In genomic region chr17:3960764-3961163, GRCh38 we compare ENCODE assay signal across 9 cellular contexts. TPM values are rescaled to one million over a fixed set of nuclear protein-coding genes. Genes with fewer than 3 reads are reported as not detected.
A peak's percentile ranks its signal among the peaks of the same experiment; 100 is the strongest.
DNase-seq lines count a peak whose midpoint lies in the region; ATAC-seq and TF ChIP-seq lines count a peak whose summit lies in the region.
"Had no signal": no experiment of that assay in that cellular context is flagged by ENCODE, and none has a peak within 500 bp of the region (broad histone marks: within the 10 kb centered on the region; RNA-seq: fewer than 3 reads in every experiment).

No MANE protein-coding gene starts in this region.

- POLR2A ChIA-PET in activated CD8-positive, alpha-beta T cell treated with anti-CD3 and anti-CD28 coated beads, Interleukin-2, amount 10 ng/mL, durations not matched to agents 7 days and 5 days (lab: Charles Lee) = no interaction called here

- DNase-seq in AG08396 (ENCODE audit: low spot score) (peak; percentile 45), GM04503 (ENCODE audit: low read depth) (peak; percentile 51), right atrium auricular region (ENCODE audit: low spot score) (peak; percentile 61)
- no peak for DNase-seq in activated CD8-positive, alpha-beta T cell treated with anti-CD3 and anti-CD28 coated beads, Interleukin-2, amount 10 ng/mL, durations not matched to agents 7 days and 5 days
- no peak for DNase-seq in stimulated activated CD4-positive, alpha-beta T cell treated with anti-CD3 and anti-CD28 coated beads, Interleukin-4, amount 100 ng/mL, for 4 hours
- DNase-seq: H9 had no signal

- no peaks in the 10 kb centered on the region for H3K9me3 ChIP-seq in right atrium auricular region

- no peak overlapping the region for H3K4me3 ChIP-seq in right atrium auricular region

- no peaks in the 10 kb centered on the region for H3K27me3 Mint-ChIP-seq in activated CD8-positive, alpha-beta T cell treated with anti-CD3 and anti-CD28 coated beads, Interleukin-2, amount 10 ng/mL, durations not matched to agents 7 days and 5 days (ENCODE audit: low read depth)

- no peak for ATAC-seq in activated CD8-positive, alpha-beta T cell treated with anti-CD3 and anti-CD28 coated beads, Interleukin-2, amount 10 ng/mL, durations not matched to agents 7 days and 5 days
- ATAC-seq in HG03521 (IDR thresholded peaks at IDR 0.05; ENCODE audit: unreplicated experiment) (no peak), HG03460 (IDR thresholded peaks at IDR 0.05; ENCODE audit: unreplicated experiment) (no peak), GM19455 (IDR thresholded peaks at IDR 0.05; ENCODE audit: unreplicated experiment) (no peak)

- H3K4me1 ChIP-seq in right atrium auricular region = peaks cover 0 to 56% of the 10 kb centered on the region in 2 donors

- CTCF ChIA-PET in activated CD8-positive, alpha-beta T cell treated with anti-CD3 and anti-CD28 coated beads, Interleukin-2, amount 10 ng/mL, durations not matched to agents 7 days and 5 days (lab: Charles Lee) = interaction anchor here (2.7 to 3.8 kb wide), 2 partner anchors 47 to 114 kb away, joined by 10 to 21 read pairs; partner anchors contain the start of gene NCBP3

- no peaks in the 10 kb centered on the region for H3K36me3 ChIP-seq in right atrium auricular region

- peak overlapping the region; percentile 90 for H3K4me3 Mint-ChIP-seq in activated CD8-positive, alpha-beta T cell treated with anti-CD3 and anti-CD28 coated beads, Interleukin-2, amount 10 ng/mL, durations not matched to agents 7 days and 5 days
- H3K4me3 Mint-ChIP-seq: H9 had no signal

- H3K27ac Mint-ChIP-seq in activated CD8-positive, alpha-beta T cell treated with anti-CD3 and anti-CD28 coated beads, Interleukin-2, amount 10 ng/mL, durations not matched to agents 7 days and 5 days = peak overlapping the region; percentile 63
- H3K27ac Mint-ChIP-seq: H9 had no signal

- peaks cover 61% of the 10 kb centered on the region for H3K4me1 Mint-ChIP-seq in activated CD8-positive, alpha-beta T cell treated with anti-CD3 and anti-CD28 coated beads, Interleukin-2, amount 10 ng/mL, durations not matched to agents 7 days and 5 days (ENCODE audit: low read depth)

- peaks cover 53% of the 10 kb centered on the region for H3K36me3 Mint-ChIP-seq in activated CD8-positive, alpha-beta T cell treated with anti-CD3 and anti-CD28 coated beads, Interleukin-2, amount 10 ng/mL, durations not matched to agents 7 days and 5 days (ENCODE audit: low read depth)

- H3K9me3 Mint-ChIP-seq in activated CD8-positive, alpha-beta T cell treated with anti-CD3 and anti-CD28 coated beads, Interleukin-2, amount 10 ng/mL, durations not matched to agents 7 days and 5 days (ENCODE audit: insufficient read depth) = no peaks in the 10 kb centered on the region
- H3K9me3 Mint-ChIP-seq: H9 had no signal

- peak overlapping the region in 1 of 2 donors; percentile 31 for H3K27ac ChIP-seq in right atrium auricular region

- H3K27me3 ChIP-seq in right atrium auricular region = peaks cover 3 to 5% of the 10 kb centered on the region in 2 donors

- no peak for TF ChIP-seq CTCF in right atrium auricular region (IDR thresholded peaks at IDR 0.05)

RNA-seq across cellular contexts. Expression of gene ATP2A3, which starts 3.5 kb away (rescaled TPM):
- total RNA-seq in activated CD8-positive, alpha-beta T cell treated with anti-CD3 and anti-CD28 coated beads, Interleukin-2, amount 10 ng/mL, durations not matched to agents 7 days and 5 days = 100 to 1,000 TPM; 341 to 354 TPM
- 10 to 100 TPM in 1 of 2 donors, 1 to 10 TPM in 1; 5.5 to 12.2 TPM for total RNA-seq in right atrium auricular region

RNA-seq across cellular contexts. Expression of gene P2RX1, which starts 44.5 kb away (rescaled TPM):
- total RNA-seq in activated CD8-positive, alpha-beta T cell treated with anti-CD3 and anti-CD28 coated beads, Interleukin-2, amount 10 ng/mL, durations not matched to agents 7 days and 5 days = 1 to 10 TPM; 1.1 TPM
- 1 to 10 TPM in 1 of 2 donors, under 1 TPM in 1; 0.85 to 2.8 TPM for total RNA-seq in right atrium auricular region
- total RNA-seq: H9 had no signal

Comparison
In these comparisons a context has a peak if more than half of its experiments do, and no peak if none do; other contexts are left out.
1. DNase-seq: peak in AG08396 (single experiment), GM04503 (single experiment) and right atrium auricular region (single experiment); none in activated CD8-positive, alpha-beta T cell treated with anti-CD3 and anti-CD28 coated beads, Interleukin-2, amount 10 ng/mL, durations not matched to agents 7 days and 5 days (single experiment) and stimulated activated CD4-positive, alpha-beta T cell treated with anti-CD3 and anti-CD28 coated beads, Interleukin-4, amount 100 ng/mL, for 4 hours (0 of 2).
2. RNA of gene ATP2A3, which starts 3.5 kb away (total RNA-seq): 341 to 354 TPM in activated CD8-positive, alpha-beta T cell treated with anti-CD3 and anti-CD28 coated beads, Interleukin-2, amount 10 ng/mL, durations not matched to agents 7 days and 5 days; 5.5 to 12.2 TPM in right atrium auricular region; every median in the first group is over 10 times any median in the second.